Comparison of ENCODE assay signal across 13 cellular contexts in the genomic region with DNA sequence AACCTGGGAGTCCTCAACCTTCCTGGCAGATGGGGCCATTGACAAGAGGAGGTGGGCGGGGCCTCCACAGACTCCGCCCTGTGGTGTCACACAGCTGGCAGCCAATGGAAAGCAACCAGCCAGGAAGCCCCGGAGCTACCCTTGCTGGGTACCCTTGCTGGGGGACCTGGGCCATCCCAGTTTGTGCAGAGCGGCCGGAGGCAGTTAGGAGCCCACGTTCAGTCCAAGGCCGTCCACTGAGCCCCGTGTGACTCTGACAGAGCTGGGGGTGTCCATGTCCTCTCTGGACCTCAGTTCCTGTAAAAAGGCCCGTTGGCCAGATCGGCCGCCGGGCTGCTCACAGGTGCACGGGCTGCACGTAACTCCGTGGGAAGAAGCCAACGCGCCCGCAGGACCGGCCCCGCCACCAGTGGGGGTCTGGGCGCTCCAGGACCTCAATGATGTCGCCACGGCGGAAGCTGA. TPM values are rescaled to one million over a fixed set of nuclear protein-coding genes. Genes with fewer than 3 reads are reported as not detected.
A peak's percentile ranks its signal among the peaks of the same experiment; 100 is the strongest.
DNase-seq lines count a peak whose midpoint lies in the region; ATAC-seq, FAIRE-seq and TF ChIP-seq lines count a peak whose summit lies in the region.
"Had no signal": no experiment of that assay in that cellular context is flagged by ENCODE, and none has a peak within 500 bp of the region (broad histone marks: within the 10 kb centered on the region; RNA-seq: fewer than 3 reads in every experiment).

No MANE protein-coding gene starts in this region.

- intact Hi-C loops in Right ventricle myocardium inferior (cut with DNase I) = no loop called here
- intact Hi-C loops in left ventricle myocardium inferior (cut with micrococcal nuclease) = no loop called here
- intact Hi-C loops in HepG2 (cut with micrococcal nuclease; ENCODE audit: unreplicated experiment) = no loop called here

- 98% methylated on average over 16 of the region's 24 CpGs for WGBS in HepG2 (ENCODE audit: low lambda C conversion rate)
- WGBS in suprapubic skin = 89% methylated on average over 3 of the region's 24 CpGs

- no peak for TF ChIP-seq CTCF in left ventricle myocardium inferior (IDR thresholded peaks at IDR 0.05; ENCODE audit: borderline replicate concordance)
- no peak for TF ChIP-seq CTCF in HepG2 (CRISPR knock-in tag; IDR thresholded peaks at IDR 0.05)
- no peak for TF ChIP-seq CTCF in suprapubic skin (IDR thresholded peaks at IDR 0.05)

- no peak overlapping the region for H3K27ac ChIP-seq in left ventricle myocardium inferior (replicated peaks)
- no peak overlapping the region for H3K27ac ChIP-seq in HepG2 (ENCODE audit: extremely low read length, insufficient read depth, low read length)
- no peak overlapping the region for H3K27ac ChIP-seq in suprapubic skin

- no peaks in the 10 kb centered on the region for H3K36me3 ChIP-seq in left ventricle myocardium inferior
- H3K36me3 ChIP-seq in HepG2 (replicated peaks in 1 of 2; ENCODE audit: control insufficient read depth in 1 of 2, insufficient read depth in 2 of 2, low read length in 2 of 2) = no peaks in the 10 kb centered on the region
- no peaks in the 10 kb centered on the region for H3K36me3 ChIP-seq in suprapubic skin

- H3K27me3 ChIP-seq in left ventricle myocardium inferior (ENCODE audit: low read depth) = no peaks in the 10 kb centered on the region
- peaks cover 3 to 26% of the 10 kb centered on the region in 2 experiments; a peak in 3 of 5 replicates for H3K27me3 ChIP-seq in HepG2 (ENCODE audit: control insufficient read depth in 1 of 2, insufficient read depth in 2 of 2, low read length in 2 of 2)
- peaks cover 5% of the 10 kb centered on the region for H3K27me3 ChIP-seq in suprapubic skin

- BruUV-seq in HepG2 (replicated peaks; lab: Mats Ljungman, UMichigan) = no TSS peak

- TF ChIP-seq POLR2A in HepG2 (IDR thresholded peaks at IDR 0.05; ENCODE audit: insufficient read depth in 1 of 2, low read depth in 2 of 2, low read length in 2 of 2) (no peak), suprapubic skin (IDR thresholded peaks at IDR 0.05) (no peak)

- in situ Hi-C loops in HepG2 (cut with HindIII; ENCODE audit: extremely low pct_ligation_motif_present, low pct_unique_long_range_greater_than_20kb) = no loop called here

- H3K27ac Mint-ChIP-seq in activated CD4-positive, alpha-beta T cell treated with anti-CD3 and anti-CD28 coated beads, Interleukin-2, amount 10 ng/mL, durations not matched to agents 7 days and 5 days = no peak overlapping the region
- H3K27ac Mint-ChIP-seq: activated naive CD4-positive, alpha-beta T cell treated with anti-CD3 and anti-CD28 coated beads, Interleukin-2, amount 50 U/mL, for 24 hours had no signal

- H4K20me1 ChIP-seq in HepG2 (ENCODE audit: insufficient read depth, low read length) = no peaks in the 10 kb centered on the region

- H3K36me3 Mint-ChIP-seq in activated CD4-positive, alpha-beta T cell treated with anti-CD3 and anti-CD28 coated beads, Interleukin-2, amount 10 ng/mL, durations not matched to agents 7 days and 5 days (ENCODE audit: low read depth) = peaks cover 31% of the 10 kb centered on the region

- no peak overlapping the region for H3K9ac ChIP-seq in HepG2 (ENCODE audit: insufficient read depth, low read depth, low read length)

- POLR2A ChIA-PET in activated CD4-positive, alpha-beta T cell treated with anti-CD3 and anti-CD28 coated beads, Interleukin-2, amount 10 ng/mL, durations not matched to agents 7 days and 5 days (lab: Charles Lee) = no interaction called here
- POLR2A ChIA-PET in HepG2 (lab: Yijun Ruan, JAX) = interaction anchor here (1.4 to 2.2 kb wide), 2 partner anchors 10 to 16 kb away, joined by 5 to 15 read pairs; partner anchors contain the start of gene FAM83G

- FAIRE-seq in HepG2 (lab: Jason Lieb, UNC) = no peak

- CTCF ChIA-PET in activated CD4-positive, alpha-beta T cell treated with anti-CD3 and anti-CD28 coated beads, Interleukin-2, amount 10 ng/mL, durations not matched to agents 7 days and 5 days (lab: Charles Lee) = interaction anchor here (1.6 kb wide), 1 partner anchor 62 kb away, joined by 7 read pairs; no protein-coding TSS in a partner anchor
- CTCF ChIA-PET in HepG2 (lab: Yijun Ruan, JAX; ENCODE audit: low intra/inter-chr PET ratio, low total read pairs) = no interaction called here

- no peaks in the 10 kb centered on the region for H3K4me1 ChIP-seq in left ventricle myocardium inferior
- H3K4me1 ChIP-seq in HepG2 (ENCODE audit: insufficient read depth, low read length) = peaks cover 43% of the 10 kb centered on the region
- H3K4me1 ChIP-seq in suprapubic skin = peaks cover 19% of the 10 kb centered on the region

- H3K4me3 Mint-ChIP-seq in activated CD4-positive, alpha-beta T cell treated with anti-CD3 and anti-CD28 coated beads, Interleukin-2, amount 10 ng/mL, durations not matched to agents 7 days and 5 days = no peak overlapping the region
- H3K4me3 Mint-ChIP-seq: activated naive CD4-positive, alpha-beta T cell treated with anti-CD3 and anti-CD28 coated beads, Interleukin-2, amount 50 U/mL, for 24 hours had no signal

- peak; percentile 55 for DNase-seq in Right ventricle myocardium inferior (ENCODE audit: missing footprints)
- DNase-seq in left ventricle myocardium inferior = no peak
- peak; percentile 38 for DNase-seq in activated CD4-positive, alpha-beta T cell treated with anti-CD3 and anti-CD28 coated beads, Interleukin-2, amount 10 ng/mL, durations not matched to agents 7 days and 5 days
- no peak for DNase-seq in HepG2 (ENCODE audit: low spot score)
- peak; percentile 5 for DNase-seq in stimulated activated naive CD4-positive, alpha-beta T cell treated with Interleukin-2 at 50 U/mL for 16 hours (lab: John Stamatoyannopoulos, UW)
- no peak for DNase-seq in 8988T
- DNase-seq in suprapubic skin (ENCODE audit: low spot score in 2 of 2) = no peak
- DNase-seq: AML-193, mesendoderm, NCI-H510A had no signal

- no peaks in the 10 kb centered on the region for H3K79me2 ChIP-seq in HepG2 (ENCODE audit: insufficient read depth, low read length)

- H3K9me3 ChIP-seq in left ventricle myocardium inferior (replicated peaks) (no peaks in the 10 kb centered on the region), HepG2 (ENCODE audit: low read length) (no peaks in the 10 kb centered on the region), suprapubic skin (no peaks in the 10 kb centered on the region)

- TF ChIP-seq EP300 in HepG2 (IDR thresholded peaks at IDR 0.05; ENCODE audit: low read depth in 2 of 2, low read length in 2 of 2) = no peak
- no peak for TF ChIP-seq EP300 in HepG2 (CRISPR knock-in tag; IDR thresholded peaks at IDR 0.05; ENCODE audit: borderline replicate concordance)
- TF ChIP-seq EP300 in suprapubic skin (IDR thresholded peaks at IDR 0.05) = no peak

- H3K27me3 Mint-ChIP-seq in activated CD4-positive, alpha-beta T cell treated with anti-CD3 and anti-CD28 coated beads, Interleukin-2, amount 10 ng/mL, durations not matched to agents 7 days and 5 days = no peaks in the 10 kb centered on the region
- H3K27me3 Mint-ChIP-seq: activated naive CD4-positive, alpha-beta T cell treated with anti-CD3 and anti-CD28 coated beads, Interleukin-2, amount 50 U/mL, for 24 hours had no signal

- H3K9me3 Mint-ChIP-seq in activated CD4-positive, alpha-beta T cell treated with anti-CD3 and anti-CD28 coated beads, Interleukin-2, amount 10 ng/mL, durations not matched to agents 7 days and 5 days = no peaks in the 10 kb centered on the region
- H3K9me3 Mint-ChIP-seq: activated naive CD4-positive, alpha-beta T cell treated with anti-CD3 and anti-CD28 coated beads, Interleukin-2, amount 50 U/mL, for 24 hours had no signal

- H3K4me3 ChIP-seq in left ventricle myocardium inferior = no peak overlapping the region
- no peak overlapping the region for H3K4me3 ChIP-seq in HepG2 (replicated peaks in 1 of 3; ENCODE audit: insufficient read depth in 1 of 3, low read depth in 2 of 3, low read length in 3 of 3)
- no peak overlapping the region for H3K4me3 ChIP-seq in suprapubic skin

- no peak overlapping the region for H2AFZ ChIP-seq in HepG2 (ENCODE audit: low read length)

- no peak overlapping the region for H3K4me2 ChIP-seq in HepG2 (ENCODE audit: low read depth, low read length)

- TF ChIP-seq RAD21 in HepG2 (CRISPR knock-in tag; IDR thresholded peaks at IDR 0.05) = no peak

- H3K4me1 Mint-ChIP-seq in activated CD4-positive, alpha-beta T cell treated with anti-CD3 and anti-CD28 coated beads, Interleukin-2, amount 10 ng/mL, durations not matched to agents 7 days and 5 days = peaks cover 17% of the 10 kb centered on the region

- no peak for ATAC-seq in Right ventricle myocardium inferior
- ATAC-seq in HepG2 = no peak
- no peak for ATAC-seq in GM21528 (IDR thresholded peaks at IDR 0.05; ENCODE audit: low FRiP score, unreplicated experiment)
- ATAC-seq: sciatic nerve had no signal

RNA-seq across cellular contexts. Expression of gene FAM83G, which starts 17.1 kb away (rescaled TPM):
- total RNA-seq in Right ventricle myocardium inferior (2.7 TPM), left ventricle myocardium inferior (2.2 TPM), HepG2 (2016; rRNA removed; fragmentation: Illumina TruSeq; extraction: Trizol) (14.0 and 18.6 TPM in 2 replicates), suprapubic skin (100 to 1,000 TPM; 205 to 261 (median 210) TPM)
- 1 to 10 TPM; 7.1 to 9.1 TPM for total RNA-seq in activated CD4-positive, alpha-beta T cell treated with anti-CD3 and anti-CD28 coated beads, Interleukin-2, amount 10 ng/mL, durations not matched to agents 7 days and 5 days
- total RNA-seq in HepG2 (2016; cell fraction: cytosol; rRNA removed; fragmentation: Illumina TruSeq; extraction: Trizol; ENCODE audit: low read depth) = 3.1 and 3.2 TPM in 2 replicates
- 11.3 and 19.1 TPM in 2 replicates for total RNA-seq in HepG2 (2016; cell fraction: insoluble cytoplasmic fraction; rRNA removed; fragmentation: Illumina TruSeq; extraction: Trizol)
- total RNA-seq in HepG2 (2016; cell fraction: membrane; rRNA removed; fragmentation: Illumina TruSeq; extraction: Trizol) = 8.0 and 8.1 TPM in 2 replicates
- total RNA-seq in HepG2 (2016; cell fraction: nucleus; rRNA removed; fragmentation: Illumina TruSeq; extraction: Trizol) = 19.9 and 21.9 TPM in 2 replicates
- 13.7 and 21.2 TPM in 2 replicates for polyA plus RNA-seq in HepG2 (2011; rRNA removed)
- polyA plus RNA-seq in HepG2 (2011; cell fraction: cytosol; rRNA removed) = 9.8 and 12.5 TPM in 2 replicates
- polyA plus RNA-seq in HepG2 (2011; cell fraction: nucleus; rRNA removed) = 62.7 and 63.6 TPM in 2 replicates
- polyA plus RNA-seq in HepG2 (2012) = 9.6 and 14.4 TPM in 2 replicates
- 1.4 and 1.5 TPM in 2 replicates for polyA plus RNA-seq in HepG2 (2016; cell fraction: cytosol; fragmentation: Illumina TruSeq; extraction: Trizol; ENCODE audit: low read depth)
- 10.4 and 12.3 TPM in 2 replicates for polyA plus RNA-seq in HepG2 (2016; cell fraction: insoluble cytoplasmic fraction; fragmentation: Illumina TruSeq; extraction: Trizol; ENCODE audit: low read depth)
- polyA plus RNA-seq in HepG2 (2016; cell fraction: membrane; fragmentation: Illumina TruSeq; extraction: Trizol; ENCODE audit: low read depth) = 4.1 and 4.4 TPM in 2 replicates
- 43.0 and 45.0 TPM in 2 replicates for polyA plus RNA-seq in HepG2 (2016; cell fraction: nucleus; fragmentation: Illumina TruSeq; extraction: Trizol; ENCODE audit: insufficient read depth, low read depth)
- polyA minus RNA-seq in HepG2 (2011; rRNA and poly(A)+ RNA removed; ENCODE audit: low replicate concordance) = 18.2 and 34.3 TPM in 2 replicates
- polyA minus RNA-seq in HepG2 (2011; cell fraction: cytosol; rRNA and poly(A)+ RNA removed) = 14.7 and 14.9 TPM in 2 replicates
- polyA minus RNA-seq in HepG2 (2011; cell fraction: nucleus; rRNA and poly(A)+ RNA removed) = 24.2 and 25.2 TPM in 2 replicates

RNA-seq across cellular contexts. Expression of gene GRAP, which starts 25.1 kb away (rescaled TPM):
- 2.0 TPM for total RNA-seq in Right ventricle myocardium inferior
- total RNA-seq in left ventricle myocardium inferior = 1.7 TPM
- 10 to 100 TPM; 35.4 to 39.2 TPM for total RNA-seq in activated CD4-positive, alpha-beta T cell treated with anti-CD3 and anti-CD28 coated beads, Interleukin-2, amount 10 ng/mL, durations not matched to agents 7 days and 5 days
- total RNA-seq in HepG2 (2016; rRNA removed; fragmentation: Illumina TruSeq; extraction: Trizol) = 0.77 and 0.90 TPM in 2 replicates
- 0.10 and 0.35 TPM in 2 replicates for total RNA-seq in HepG2 (2016; cell fraction: cytosol; rRNA removed; fragmentation: Illumina TruSeq; extraction: Trizol; ENCODE audit: low read depth)
- total RNA-seq in HepG2 (2016; cell fraction: insoluble cytoplasmic fraction; rRNA removed; fragmentation: Illumina TruSeq; extraction: Trizol) = 0.76 and 1.1 TPM in 2 replicates
- total RNA-seq in HepG2 (2016; cell fraction: membrane; rRNA removed; fragmentation: Illumina TruSeq; extraction: Trizol) = 0.31 and 0.69 TPM in 2 replicates
- total RNA-seq in HepG2 (2016; cell fraction: nucleus; rRNA removed; fragmentation: Illumina TruSeq; extraction: Trizol) = 0.31 and 0.60 TPM in 2 replicates
- 1.6 and 1.7 TPM in 2 replicates for polyA plus RNA-seq in HepG2 (2011; rRNA removed)
- 0.79 and 2.2 TPM in 2 replicates for polyA plus RNA-seq in HepG2 (2011; cell fraction: cytosol; rRNA removed)
- 1.8 and 2.6 TPM in 2 replicates for polyA plus RNA-seq in HepG2 (2011; cell fraction: nucleus; rRNA removed)
- polyA plus RNA-seq in HepG2 (2012) = 0.37 and 0.85 TPM in 2 replicates
- polyA plus RNA-seq in HepG2 (2016; cell fraction: cytosol; fragmentation: Illumina TruSeq; extraction: Trizol; ENCODE audit: low read depth) = 0.12 and 0.14 TPM in 2 replicates
- polyA plus RNA-seq in HepG2 (2016; cell fraction: insoluble cytoplasmic fraction; fragmentation: Illumina TruSeq; extraction: Trizol; ENCODE audit: low read depth) = 0.44 and 0.88 TPM in 2 replicates
- 0.29 and 0.35 TPM in 2 replicates for polyA plus RNA-seq in HepG2 (2016; cell fraction: membrane; fragmentation: Illumina TruSeq; extraction: Trizol; ENCODE audit: low read depth)
- polyA plus RNA-seq in HepG2 (2016; cell fraction: nucleus; fragmentation: Illumina TruSeq; extraction: Trizol; ENCODE audit: insufficient read depth, low read depth) = 1.00 and 1.2 TPM in 2 replicates
- 0.16 and 2.7 TPM in 2 replicates for polyA minus RNA-seq in HepG2 (2011; rRNA and poly(A)+ RNA removed; ENCODE audit: low replicate concordance)
- polyA minus RNA-seq in HepG2 (2011; cell fraction: cytosol; rRNA and poly(A)+ RNA removed) = 0.49 and 0.79 TPM in 2 replicates
- polyA minus RNA-seq in HepG2 (2011; cell fraction: nucleus; rRNA and poly(A)+ RNA removed) = 0.75 and 0.90 TPM in 2 replicates
- 1 to 10 TPM; 1.1 to 3.1 (median 1.9) TPM for total RNA-seq in suprapubic skin

Comparison
In these comparisons a context has a peak if more than half of its experiments do, and no peak if none do; other contexts are left out.
1. DNase-seq: peak in Right ventricle myocardium inferior (single experiment), activated CD4-positive, alpha-beta T cell treated with anti-CD3 and anti-CD28 coated beads, Interleukin-2, amount 10 ng/mL, durations not matched to agents 7 days and 5 days (single experiment) and stimulated activated naive CD4-positive, alpha-beta T cell treated with Interleukin-2 at 50 U/mL for 16 hours (single experiment); none in left ventricle myocardium inferior (single experiment), HepG2 (single experiment), 8988T (single experiment) and suprapubic skin (0 of 2).
2. RNA of gene FAM83G, which starts 17.1 kb away (total RNA-seq): 205 to 261 TPM in suprapubic skin; 3.1 to 21.9 TPM in HepG2, 7.1 to 9.1 TPM in activated CD4-positive, alpha-beta T cell treated with anti-CD3 and anti-CD28 coated beads, Interleukin-2, amount 10 ng/mL, durations not matched to agents 7 days and 5 days, 2.7 TPM in Right ventricle myocardium inferior (single experiment) and 2.2 TPM in left ventricle myocardium inferior (single experiment); every median in the first group is over 4 times any median in the second.
3. RNA of gene GRAP, which starts 25.1 kb away (total RNA-seq): 35.4 to 39.2 TPM in activated CD4-positive, alpha-beta T cell treated with anti-CD3 and anti-CD28 coated beads, Interleukin-2, amount 10 ng/mL, durations not matched to agents 7 days and 5 days; 1.1 to 3.1 TPM in suprapubic skin, 2.0 TPM in Right ventricle myocardium inferior (single experiment), 1.7 TPM in left ventricle myocardium inferior (single experiment) and 0.10 to 1.1 TPM in HepG2; every median in the first group is over 4 times any median in the second.